In genomic region chr7:37617406-37617805, GRCh38 we compare ENCODE assay signal across 1 cellular context.
TF ChIP-seq lines count a peak whose summit lies in the region.

No MANE protein-coding gene starts in this region.

TF ChIP-seq in WTC11, 78 proteins besides CTCF, POLR2A, EP300 and RAD21:
- TF ChIP-seq, protein P1, sequence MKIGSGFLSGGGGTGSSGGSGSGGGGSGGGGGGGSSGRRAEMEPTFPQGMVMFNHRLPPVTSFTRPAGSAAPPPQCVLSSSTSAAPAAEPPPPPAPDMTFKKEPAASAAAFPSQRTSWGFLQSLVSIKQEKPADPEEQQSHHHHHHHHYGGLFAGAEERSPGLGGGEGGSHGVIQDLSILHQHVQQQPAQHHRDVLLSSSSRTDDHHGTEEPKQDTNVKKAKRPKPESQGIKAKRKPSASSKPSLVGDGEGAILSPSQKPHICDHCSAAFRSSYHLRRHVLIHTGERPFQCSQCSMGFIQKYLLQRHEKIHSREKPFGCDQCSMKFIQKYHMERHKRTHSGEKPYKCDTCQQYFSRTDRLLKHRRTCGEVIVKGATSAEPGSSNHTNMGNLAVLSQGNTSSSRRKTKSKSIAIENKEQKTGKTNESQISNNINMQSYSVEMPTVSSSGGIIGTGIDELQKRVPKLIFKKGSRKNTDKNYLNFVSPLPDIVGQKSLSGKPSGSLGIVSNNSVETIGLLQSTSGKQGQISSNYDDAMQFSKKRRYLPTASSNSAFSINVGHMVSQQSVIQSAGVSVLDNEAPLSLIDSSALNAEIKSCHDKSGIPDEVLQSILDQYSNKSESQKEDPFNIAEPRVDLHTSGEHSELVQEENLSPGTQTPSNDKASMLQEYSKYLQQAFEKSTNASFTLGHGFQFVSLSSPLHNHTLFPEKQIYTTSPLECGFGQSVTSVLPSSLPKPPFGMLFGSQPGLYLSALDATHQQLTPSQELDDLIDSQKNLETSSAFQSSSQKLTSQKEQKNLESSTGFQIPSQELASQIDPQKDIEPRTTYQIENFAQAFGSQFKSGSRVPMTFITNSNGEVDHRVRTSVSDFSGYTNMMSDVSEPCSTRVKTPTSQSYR (CRISPR knock-in tag; IDR thresholded peaks at IDR 0.05), result 0 out of 2 replicates have a peak, but pooled peaks have one; percentile 60
- TF ChIP-seq, protein P2, sequence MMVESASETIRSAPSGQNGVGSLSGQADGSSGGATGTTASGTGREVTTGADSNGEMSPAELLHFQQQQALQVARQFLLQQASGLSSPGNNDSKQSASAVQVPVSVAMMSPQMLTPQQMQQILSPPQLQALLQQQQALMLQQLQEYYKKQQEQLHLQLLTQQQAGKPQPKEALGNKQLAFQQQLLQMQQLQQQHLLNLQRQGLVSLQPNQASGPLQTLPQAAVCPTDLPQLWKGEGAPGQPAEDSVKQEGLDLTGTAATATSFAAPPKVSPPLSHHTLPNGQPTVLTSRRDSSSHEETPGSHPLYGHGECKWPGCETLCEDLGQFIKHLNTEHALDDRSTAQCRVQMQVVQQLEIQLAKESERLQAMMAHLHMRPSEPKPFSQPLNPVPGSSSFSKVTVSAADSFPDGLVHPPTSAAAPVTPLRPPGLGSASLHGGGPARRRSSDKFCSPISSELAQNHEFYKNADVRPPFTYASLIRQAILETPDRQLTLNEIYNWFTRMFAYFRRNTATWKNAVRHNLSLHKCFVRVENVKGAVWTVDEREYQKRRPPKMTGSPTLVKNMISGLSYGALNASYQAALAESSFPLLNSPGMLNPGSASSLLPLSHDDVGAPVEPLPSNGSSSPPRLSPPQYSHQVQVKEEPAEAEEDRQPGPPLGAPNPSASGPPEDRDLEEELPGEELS (CRISPR knock-in tag; IDR thresholded peaks at IDR 0.05), result 0 out of 2 replicates have a peak, but pooled peaks have one; percentile 57
